32 cellular contexts compared by ENCODE assay signal in genomic region chr2:162382283-162382682, GRCh38. TPM values are rescaled to one million over a fixed set of nuclear protein-coding genes. Genes with fewer than 3 reads are reported as not detected.
DNase-seq lines count a peak whose midpoint lies in the region; ATAC-seq, FAIRE-seq and TF ChIP-seq lines count a peak whose summit lies in the region.
"Had no signal": no experiment of that assay in that cellular context is flagged by ENCODE, and none has a peak within 500 bp of the region (broad histone marks: within the 10 kb centered on the region; RNA-seq: fewer than 3 reads in every experiment).

No MANE protein-coding gene starts in this region.

- H3K9ac ChIP-seq in astrocyte (ENCODE audit: low read length): no peak overlapping the region
- H3K9ac ChIP-seq: BLaER1 treated with 17β-estradiol and CSF1 and Interleukin-3, amounts not matched to agents 10 nM and 100 nM; SK-N-SH had no signal

- peaks cover 22% of the 10 kb centered on the region for H3K4me1 Mint-ChIP-seq in astrocyte (ENCODE audit: low read depth, unreplicated experiment)
- H3K4me1 Mint-ChIP-seq: activated CD4-positive, alpha-beta T cell treated with anti-CD3 and anti-CD28 coated beads for 36 hours; natural killer cell had no signal

- H3K79me2 ChIP-seq in astrocyte (ENCODE audit: insufficient read depth, low read length) (no peaks in the 10 kb centered on the region), hepatocyte (no peaks in the 10 kb centered on the region)

- no peaks in the 10 kb centered on the region for H4K20me1 ChIP-seq in astrocyte (ENCODE audit: insufficient read depth, low read length)
- no peaks in the 10 kb centered on the region for H4K20me1 ChIP-seq in hepatocyte (ENCODE audit: insufficient read depth, poor library complexity, severe bottlenecking)
- H4K20me1 ChIP-seq: BLaER1 treated with 17β-estradiol and CSF1 and Interleukin-3, amounts not matched to agents 10 nM and 100 nM had no signal

- no peaks in the 10 kb centered on the region for H3K36me3 Mint-ChIP-seq in astrocyte (ENCODE audit: low read depth, unreplicated experiment)
- H3K36me3 Mint-ChIP-seq: mesothelial cell of epicardium, natural killer cell had no signal

- H3K4me3 ChIP-seq in cardiac muscle cell (no peak overlapping the region), astrocyte (ENCODE audit: insufficient read depth, low read depth, low read length) (no peak overlapping the region), hepatocyte (no peak overlapping the region), small intestine (ENCODE audit: low read depth in 1 of 2, low read length in 2 of 2) (no peak overlapping the region)
- H3K4me3 ChIP-seq: BLaER1 treated with 17β-estradiol and CSF1 and Interleukin-3, amounts not matched to agents 10 nM and 100 nM; left ventricle myocardium inferior; ovary; stomach; tibial nerve had no signal

- no peak overlapping the region for H3K4me3 Mint-ChIP-seq in astrocyte (ENCODE audit: unreplicated experiment)
- H3K4me3 Mint-ChIP-seq: activated CD4-positive, alpha-beta T cell treated with anti-CD3 and anti-CD28 coated beads for 36 hours; activated naive CD4-positive, alpha-beta T cell treated with anti-CD3 and anti-CD28 coated beads for 36 hours; activated T-cell treated with anti-CD3 and anti-CD28 coated beads, Interleukin-2, amount 50 U/mL, for 4 hours; mesothelial cell of epicardium; natural killer cell; T-helper 17 cell had no signal

- H3K27ac ChIP-seq in cardiac muscle cell (no peak overlapping the region), astrocyte (ENCODE audit: low read depth, low read length) (no peak overlapping the region), hepatocyte (no peak overlapping the region), small intestine (ENCODE audit: low read depth in 1 of 2, low read length in 1 of 2) (no peak overlapping the region)
- H3K27ac ChIP-seq: BLaER1 treated with 17β-estradiol and CSF1 and Interleukin-3, amounts not matched to agents 10 nM and 100 nM; HL-60; left ventricle myocardium inferior; ovary; RWPE1; stomach; tibial nerve had no signal

- intact Hi-C loops in Right ventricle myocardium superior (cut with DNase I): no loop called here

- FAIRE-seq in astrocyte (lab: Jason Lieb, UNC) (no peak), small intestine (lab: Jason Lieb, UNC) (no peak)
- FAIRE-seq: GM19239 had no signal

- TF ChIP-seq CTCF in cardiac muscle cell (IDR thresholded peaks at IDR 0.05; ENCODE audit: low read depth, low read length) (no peak), astrocyte (IDR thresholded peaks at IDR 0.05; ENCODE audit: insufficient read depth, low read depth, low read length) (no peak), hepatocyte (IDR thresholded peaks at IDR 0.05; ENCODE audit: poor library complexity) (no peak)

- H3K27me3 ChIP-seq in cardiac muscle cell: no peaks in the 10 kb centered on the region
- H3K27me3 ChIP-seq in astrocyte (ENCODE audit: insufficient read depth, low read length): no peaks in the 10 kb centered on the region
- H3K27me3 ChIP-seq in hepatocyte: no peaks in the 10 kb centered on the region
- no peaks in the 10 kb centered on the region for H3K27me3 ChIP-seq in small intestine (ENCODE audit: control insufficient read depth in 2 of 2, insufficient read depth in 2 of 2, low read length in 2 of 2)
- H3K27me3 ChIP-seq: BLaER1 treated with 17β-estradiol and CSF1 and Interleukin-3, amounts not matched to agents 10 nM and 100 nM; ovary; stomach; tibial nerve had no signal

- H3K9me3 Mint-ChIP-seq in astrocyte (ENCODE audit: unreplicated experiment): no peaks in the 10 kb centered on the region
- H3K9me3 Mint-ChIP-seq: activated naive CD4-positive, alpha-beta T cell treated with anti-CD3 and anti-CD28 coated beads for 36 hours; activated T-cell treated with anti-CD3 and anti-CD28 coated beads, Interleukin-2, amount 50 U/mL, for 4 hours; mesothelial cell of epicardium; natural killer cell had no signal

- H2AFZ ChIP-seq in astrocyte (ENCODE audit: low read depth, low read length) (no peak overlapping the region), hepatocyte (no peak overlapping the region)

- H3K9me3 ChIP-seq in cardiac muscle cell (ENCODE audit: low read depth) (no peaks in the 10 kb centered on the region), astrocyte (ENCODE audit: insufficient read depth, low read depth, low read length) (no peaks in the 10 kb centered on the region), hepatocyte (ENCODE audit: low read depth) (no peaks in the 10 kb centered on the region), small intestine (ENCODE audit: control insufficient read depth, low read depth) (no peaks in the 10 kb centered on the region)
- H3K9me3 ChIP-seq: BLaER1 treated with 17β-estradiol and CSF1 and Interleukin-3, amounts not matched to agents 10 nM and 100 nM; Caco-2; left ventricle myocardium inferior; ovary; SK-N-SH; stomach; tibial nerve had no signal

- H3K4me2 ChIP-seq in astrocyte (ENCODE audit: low read length) (no peak overlapping the region), hepatocyte (no peak overlapping the region)
- H3K4me2 ChIP-seq: BLaER1 treated with 17β-estradiol and CSF1 and Interleukin-3, amounts not matched to agents 10 nM and 100 nM; SK-N-SH had no signal

- DNase-seq in cardiac muscle cell (ENCODE audit: low read depth in 1 of 2, low spot score in 1 of 2) (peak; percentile 16 to 65), Right ventricle myocardium superior (no peak), astrocyte (ENCODE audit: low read depth) (peak; percentile 39), hepatocyte (ENCODE audit: low spot score) (peak; percentile 31), small intestine (peak; percentile 1)
- no peak for DNase-seq in activated CD4-positive, alpha-beta T cell treated with anti-CD3 and anti-CD28 coated beads for 4 hours
- DNase-seq: activated CD4-positive, alpha-beta T cell treated with anti-CD3 and anti-CD28 coated beads for 36 hours; activated naive CD4-positive, alpha-beta T cell treated with anti-CD3 and anti-CD28 coated beads for 36 hours; activated T-cell treated with anti-CD3 and anti-CD28 coated beads, Interleukin-2, amount 50 U/mL, for 4 hours; Caco-2; central memory CD4-positive, alpha-beta T cell; EL; foreskin fibroblast; HCEC 1CT; left ventricle myocardium inferior; natural killer cell; NCI-H1048; NCI-H2029; NCI-H446 treated with DMSO at 0.1 percent for 48 hours; ovary; SK-N-SH; stomach; T-helper 17 cell had no signal

- H3K27ac Mint-ChIP-seq in astrocyte (ENCODE audit: unreplicated experiment): no peak overlapping the region
- H3K27ac Mint-ChIP-seq: activated CD4-positive, alpha-beta T cell treated with anti-CD3 and anti-CD28 coated beads for 36 hours; activated naive CD4-positive, alpha-beta T cell treated with anti-CD3 and anti-CD28 coated beads for 36 hours; mesothelial cell of epicardium; natural killer cell; T-helper 17 cell had no signal

- H3K36me3 ChIP-seq in cardiac muscle cell (peaks cover 29% of the 10 kb centered on the region), astrocyte (ENCODE audit: insufficient read depth, low read length) (no peaks in the 10 kb centered on the region), hepatocyte (replicated peaks; ENCODE audit: insufficient read depth, low read depth) (no peaks in the 10 kb centered on the region), small intestine (ENCODE audit: control insufficient read depth in 2 of 2, insufficient read depth in 2 of 2, low read length in 2 of 2) (no peaks in the 10 kb centered on the region)
- H3K36me3 ChIP-seq: BLaER1 treated with 17β-estradiol and CSF1 and Interleukin-3, amounts not matched to agents 10 nM and 100 nM; left ventricle myocardium inferior; ovary; stomach; tibial nerve had no signal

- H3K4me1 ChIP-seq in cardiac muscle cell (ENCODE audit: low read depth): peaks cover 24% of the 10 kb centered on the region
- H3K4me1 ChIP-seq in astrocyte (ENCODE audit: insufficient read depth, low read length): no peaks in the 10 kb centered on the region
- H3K4me1 ChIP-seq in hepatocyte (ENCODE audit: insufficient read depth): no peaks in the 10 kb centered on the region
- H3K4me1 ChIP-seq in small intestine (ENCODE audit: control insufficient read depth in 2 of 2, insufficient read depth in 1 of 2, low read depth in 1 of 2, low read length in 1 of 2): no peaks in the 10 kb centered on the region
- H3K4me1 ChIP-seq: Caco-2 had no signal

- WGBS in hepatocyte (ENCODE audit: low lambda C conversion rate, missing lambda C conversion rate): 16% methylated on average over 1 of the region's 1 CpG
- WGBS in small intestine, 3 donors: 6 to 15% (median 11%) methylated on average over 1 of the region's 1 CpG

- H3K9me2 ChIP-seq in hepatocyte (replicated peaks; ENCODE audit: insufficient read depth): no peaks in the 10 kb centered on the region
- H3K9me2 ChIP-seq: SK-N-SH had no signal

- no peak for ATAC-seq in Right ventricle myocardium superior (ENCODE audit: poor library complexity)
- ATAC-seq in HG02852 (IDR thresholded peaks at IDR 0.05; ENCODE audit: unreplicated experiment): no peak
- no peak for ATAC-seq in GM21786 (IDR thresholded peaks at IDR 0.05; ENCODE audit: unreplicated experiment)
- ATAC-seq: activated CD4-positive, alpha-beta T cell treated with anti-CD3 and anti-CD28 coated beads for 36 hours; activated T-cell treated with anti-CD3 and anti-CD28 coated beads, Interleukin-2, amount 50 U/mL, for 4 hours; natural killer cell; sciatic nerve; T-helper 17 cell had no signal

- H3K27me3 Mint-ChIP-seq in astrocyte (ENCODE audit: low read depth, unreplicated experiment): no peaks in the 10 kb centered on the region

RNA-seq across cellular contexts. Expression of gene GCA, which starts 38.4 kb away (rescaled TPM):
- 57.7 and 78.1 TPM in 2 replicates for total RNA-seq in cardiac muscle cell
- polyA plus RNA-seq in cardiac muscle cell: 41.9 and 79.8 TPM in 2 replicates
- 7.6 TPM for total RNA-seq in Right ventricle myocardium superior
- 14.2 and 14.5 TPM in 2 replicates for total RNA-seq in astrocyte
- 33.2 and 43.2 TPM in 2 replicates for total RNA-seq in hepatocyte
- polyA plus RNA-seq in hepatocyte: 29.2 and 30.3 TPM in 2 replicates
- 10 to 100 TPM; 16.1 to 24.3 (median 23.9) TPM for polyA plus RNA-seq in small intestine

Comparison
In these comparisons a context has a peak if more than half of its experiments do, and no peak if none do; other contexts are left out.
1. DNase-seq: peak in cardiac muscle cell (2 of 2), astrocyte (single experiment), hepatocyte (single experiment) and small intestine (single experiment); none in Right ventricle myocardium superior (single experiment) and activated CD4-positive, alpha-beta T cell treated with anti-CD3 and anti-CD28 coated beads for 4 hours (0 of 2).